ENCODE assay signal across 1 cellular context in the genomic region with DNA sequence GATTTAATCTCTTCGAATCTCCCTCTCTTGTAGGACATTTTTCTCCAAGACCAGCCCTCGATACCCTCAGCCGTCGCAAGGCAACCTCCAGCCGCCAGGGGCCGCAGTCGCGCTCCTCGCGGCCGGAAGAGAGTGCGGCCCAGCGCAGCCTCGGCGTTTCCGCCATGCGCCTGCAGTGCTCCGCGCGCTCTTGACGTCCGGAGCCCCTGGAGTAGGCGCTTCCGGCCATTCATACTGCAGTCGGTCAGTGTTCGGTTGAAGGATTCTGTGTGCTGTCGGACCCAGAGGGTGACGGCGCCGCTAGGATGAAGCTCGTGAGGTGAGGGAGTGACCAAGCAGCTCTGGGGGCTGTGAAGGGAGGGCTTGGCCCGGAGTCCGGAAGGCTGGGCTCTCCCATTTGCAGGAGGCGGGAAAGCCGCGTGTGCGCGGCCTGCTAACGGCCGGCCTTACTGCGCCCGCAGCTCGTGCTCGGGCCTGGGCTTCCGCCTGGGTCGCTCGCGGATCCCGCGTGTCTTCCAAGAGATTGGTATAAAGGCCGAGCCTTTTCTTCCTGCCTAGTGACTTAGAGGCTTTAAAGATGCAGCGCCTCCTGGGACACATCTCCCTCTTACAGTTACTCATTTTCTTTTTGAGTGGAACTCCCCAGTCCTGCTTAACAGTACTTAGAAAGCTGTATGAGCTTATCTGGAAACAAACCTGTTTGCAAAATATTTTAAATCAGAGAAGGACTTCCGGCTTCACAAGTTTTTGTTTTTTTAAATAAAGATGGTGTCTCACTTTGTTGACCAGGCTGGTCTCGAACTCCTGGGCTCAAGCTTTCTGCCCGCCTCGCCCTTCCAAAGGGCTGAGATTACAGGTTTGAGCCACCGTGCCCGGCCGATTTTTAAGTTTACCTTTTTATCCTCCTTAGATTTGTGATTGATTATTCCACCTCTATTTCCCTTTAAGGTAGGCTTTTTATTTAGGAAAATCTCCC.
TF ChIP-seq lines count a peak whose summit lies in the region.

A gene (plus strand): TSS at position 190 of the 976 bp plus-strand sequence. CDS start 116 bp downstream, at position 306.

TF ChIP-seq in HepG2, 621 proteins besides CTCF, POLR2A, EP300 and RAD21 (continued from another document and continues in another):
- TF ChIP-seq, protein P1, sequence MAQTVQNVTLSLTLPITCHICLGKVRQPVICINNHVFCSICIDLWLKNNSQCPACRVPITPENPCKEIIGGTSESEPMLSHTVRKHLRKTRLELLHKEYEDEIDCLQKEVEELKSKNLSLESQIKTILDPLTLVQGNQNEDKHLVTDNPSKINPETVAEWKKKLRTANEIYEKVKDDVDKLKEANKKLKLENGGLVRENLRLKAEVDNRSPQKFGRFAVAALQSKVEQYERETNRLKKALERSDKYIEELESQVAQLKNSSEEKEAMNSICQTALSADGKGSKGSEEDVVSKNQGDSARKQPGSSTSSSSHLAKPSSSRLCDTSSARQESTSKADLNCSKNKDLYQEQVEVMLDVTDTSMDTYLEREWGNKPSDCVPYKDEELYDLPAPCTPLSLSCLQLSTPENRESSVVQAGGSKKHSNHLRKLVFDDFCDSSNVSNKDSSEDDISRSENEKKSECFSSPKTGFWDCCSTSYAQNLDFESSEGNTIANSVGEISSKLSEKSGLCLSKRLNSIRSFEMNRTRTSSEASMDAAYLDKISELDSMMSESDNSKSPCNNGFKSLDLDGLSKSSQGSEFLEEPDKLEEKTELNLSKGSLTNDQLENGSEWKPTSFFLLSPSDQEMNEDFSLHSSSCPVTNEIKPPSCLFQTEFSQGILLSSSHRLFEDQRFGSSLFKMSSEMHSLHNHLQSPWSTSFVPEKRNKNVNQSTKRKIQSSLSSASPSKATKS (CRISPR knock-in tag; IDR thresholded peaks at IDR 0.05): peak; percentile 94
- TF ChIP-seq BHLHE40 (IDR thresholded peaks at IDR 0.05; ENCODE audit: low read length): 0 out of 2 replicates have a peak, but pooled peaks have one; percentile 7
- TF ChIP-seq ZNF205 (CRISPR knock-in tag; IDR thresholded peaks at IDR 0.05): no peak; the same call in 1 of the 2 replicates
- no peak for TF ChIP-seq SRF (IDR thresholded peaks at IDR 0.05; ENCODE audit: low read depth, low read length)
- TF ChIP-seq, protein P2, sequence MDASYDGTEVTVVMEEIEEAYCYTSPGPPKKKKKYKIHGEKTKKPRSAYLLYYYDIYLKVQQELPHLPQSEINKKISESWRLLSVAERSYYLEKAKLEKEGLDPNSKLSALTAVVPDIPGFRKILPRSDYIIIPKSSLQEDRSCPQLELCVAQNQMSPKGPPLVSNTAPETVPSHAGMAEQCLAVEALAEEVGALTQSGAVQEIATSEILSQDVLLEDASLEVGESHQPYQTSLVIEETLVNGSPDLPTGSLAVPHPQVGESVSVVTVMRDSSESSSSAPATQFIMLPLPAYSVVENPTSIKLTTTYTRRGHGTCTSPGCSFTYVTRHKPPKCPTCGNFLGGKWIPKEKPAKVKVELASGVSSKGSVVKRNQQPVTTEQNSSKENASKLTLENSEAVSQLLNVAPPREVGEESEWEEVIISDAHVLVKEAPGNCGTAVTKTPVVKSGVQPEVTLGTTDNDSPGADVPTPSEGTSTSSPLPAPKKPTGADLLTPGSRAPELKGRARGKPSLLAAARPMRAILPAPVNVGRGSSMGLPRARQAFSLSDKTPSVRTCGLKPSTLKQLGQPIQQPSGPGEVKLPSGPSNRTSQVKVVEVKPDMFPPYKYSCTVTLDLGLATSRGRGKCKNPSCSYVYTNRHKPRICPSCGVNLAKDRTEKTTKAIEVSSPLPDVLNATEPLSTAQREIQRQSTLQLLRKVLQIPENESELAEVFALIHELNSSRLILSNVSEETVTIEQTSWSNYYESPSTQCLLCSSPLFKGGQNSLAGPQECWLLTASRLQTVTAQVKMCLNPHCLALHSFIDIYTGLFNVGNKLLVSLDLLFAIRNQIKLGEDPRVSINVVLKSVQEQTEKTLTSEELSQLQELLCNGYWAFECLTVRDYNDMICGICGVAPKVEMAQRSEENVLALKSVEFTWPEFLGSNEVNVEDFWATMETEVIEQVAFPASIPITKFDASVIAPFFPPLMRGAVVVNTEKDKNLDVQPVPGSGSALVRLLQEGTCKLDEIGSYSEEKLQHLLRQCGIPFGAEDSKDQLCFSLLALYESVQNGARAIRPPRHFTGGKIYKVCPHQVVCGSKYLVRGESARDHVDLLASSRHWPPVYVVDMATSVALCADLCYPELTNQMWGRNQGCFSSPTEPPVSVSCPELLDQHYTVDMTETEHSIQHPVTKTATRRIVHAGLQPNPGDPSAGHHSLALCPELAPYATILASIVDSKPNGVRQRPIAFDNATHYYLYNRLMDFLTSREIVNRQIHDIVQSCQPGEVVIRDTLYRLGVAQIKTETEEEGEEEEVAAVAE (CRISPR knock-in tag; IDR thresholded peaks at IDR 0.05; ENCODE audit: borderline replicate concordance): 0 out of 2 replicates have a peak, but pooled peaks have one; percentile 61
- TF ChIP-seq, protein P3, sequence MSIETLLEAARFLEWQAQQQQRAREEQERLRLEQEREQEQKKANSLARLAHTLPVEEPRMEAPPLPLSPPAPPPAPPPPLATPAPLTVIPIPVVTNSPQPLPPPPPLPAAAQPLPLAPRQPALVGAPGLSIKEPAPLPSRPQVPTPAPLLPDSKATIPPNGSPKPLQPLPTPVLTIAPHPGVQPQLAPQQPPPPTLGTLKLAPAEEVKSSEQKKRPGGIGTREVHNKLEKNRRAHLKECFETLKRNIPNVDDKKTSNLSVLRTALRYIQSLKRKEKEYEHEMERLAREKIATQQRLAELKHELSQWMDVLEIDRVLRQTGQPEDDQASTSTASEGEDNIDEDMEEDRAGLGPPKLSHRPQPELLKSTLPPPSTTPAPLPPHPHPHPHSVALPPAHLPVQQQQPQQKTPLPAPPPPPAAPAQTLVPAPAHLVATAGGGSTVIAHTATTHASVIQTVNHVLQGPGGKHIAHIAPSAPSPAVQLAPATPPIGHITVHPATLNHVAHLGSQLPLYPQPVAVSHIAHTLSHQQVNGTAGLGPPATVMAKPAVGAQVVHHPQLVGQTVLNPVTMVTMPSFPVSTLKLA (IDR thresholded peaks at IDR 0.05): peak; percentile 26; the same call in 1 of the 2 replicates
- TF ChIP-seq ATF7 (IDR thresholded peaks at IDR 0.05): no peak
- TF ChIP-seq ATF7 (CRISPR knock-in tag; IDR thresholded peaks at IDR 0.05): peak; percentile 61; the same call in 1 of the 2 replicates
- TF ChIP-seq BCL6 (CRISPR knock-in tag; IDR thresholded peaks at IDR 0.05): peak; percentile 60
- peak; percentile 97 for TF ChIP-seq ELF3 (CRISPR knock-in tag; IDR thresholded peaks at IDR 0.05)
- TF ChIP-seq, protein P4, sequence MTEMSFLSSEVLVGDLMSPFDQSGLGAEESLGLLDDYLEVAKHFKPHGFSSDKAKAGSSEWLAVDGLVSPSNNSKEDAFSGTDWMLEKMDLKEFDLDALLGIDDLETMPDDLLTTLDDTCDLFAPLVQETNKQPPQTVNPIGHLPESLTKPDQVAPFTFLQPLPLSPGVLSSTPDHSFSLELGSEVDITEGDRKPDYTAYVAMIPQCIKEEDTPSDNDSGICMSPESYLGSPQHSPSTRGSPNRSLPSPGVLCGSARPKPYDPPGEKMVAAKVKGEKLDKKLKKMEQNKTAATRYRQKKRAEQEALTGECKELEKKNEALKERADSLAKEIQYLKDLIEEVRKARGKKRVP (CRISPR knock-in tag; IDR thresholded peaks at IDR 0.05): peak in 1 of 2 experiments; percentile 83; a peak in 2 of 4 replicates
- peak; percentile 91; the same call in 1 of the 2 replicates for TF ChIP-seq ZZZ3 (CRISPR knock-in tag; IDR thresholded peaks at IDR 0.05; ENCODE audit: borderline replicate concordance)
- TF ChIP-seq ZNF850 (CRISPR knock-in tag; conservative IDR thresholded peaks at IDR 0.05): peak; percentile 89; the same call in 1 of the 2 replicates
- peak; percentile 49; the same call in 1 of the 2 replicates for TF ChIP-seq SAFB2 (CRISPR knock-in tag; IDR thresholded peaks at IDR 0.05; ENCODE audit: borderline replicate concordance, low read depth)
- peak; percentile 54; the same call in 1 of the 2 replicates for TF ChIP-seq ZNF790 (CRISPR knock-in tag; IDR thresholded peaks at IDR 0.05; ENCODE audit: borderline replicate concordance)
- TF ChIP-seq, protein P5, sequence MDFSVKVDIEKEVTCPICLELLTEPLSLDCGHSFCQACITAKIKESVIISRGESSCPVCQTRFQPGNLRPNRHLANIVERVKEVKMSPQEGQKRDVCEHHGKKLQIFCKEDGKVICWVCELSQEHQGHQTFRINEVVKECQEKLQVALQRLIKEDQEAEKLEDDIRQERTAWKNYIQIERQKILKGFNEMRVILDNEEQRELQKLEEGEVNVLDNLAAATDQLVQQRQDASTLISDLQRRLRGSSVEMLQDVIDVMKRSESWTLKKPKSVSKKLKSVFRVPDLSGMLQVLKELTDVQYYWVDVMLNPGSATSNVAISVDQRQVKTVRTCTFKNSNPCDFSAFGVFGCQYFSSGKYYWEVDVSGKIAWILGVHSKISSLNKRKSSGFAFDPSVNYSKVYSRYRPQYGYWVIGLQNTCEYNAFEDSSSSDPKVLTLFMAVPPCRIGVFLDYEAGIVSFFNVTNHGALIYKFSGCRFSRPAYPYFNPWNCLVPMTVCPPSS (IDR thresholded peaks at IDR 0.05): no peak
- no peak for TF ChIP-seq NFRKB (IDR thresholded peaks at IDR 0.05)
- TF ChIP-seq MATR3 (CRISPR knock-in tag; IDR thresholded peaks at IDR 0.05): no peak
- TF ChIP-seq ZMYM3 (CRISPR knock-in tag; IDR thresholded peaks at IDR 0.05): peak; percentile 85
- TF ChIP-seq TAF15 (IDR thresholded peaks at IDR 0.05; ENCODE audit: low read depth, low read length, poor library complexity, severe bottlenecking): no peak
- TF ChIP-seq ZSCAN12 (CRISPR knock-in tag; IDR thresholded peaks at IDR 0.05): 0 out of 2 replicates have a peak, but pooled peaks have one; percentile 91
- no peak for TF ChIP-seq MTA3 (CRISPR knock-in tag; IDR thresholded peaks at IDR 0.05)
- peak; percentile 83; the same call in 1 of the 2 replicates for TF ChIP-seq SRY (CRISPR knock-in tag; IDR thresholded peaks at IDR 0.05)
- TF ChIP-seq ARHGAP35 (CRISPR knock-in tag; IDR thresholded peaks at IDR 0.05; ENCODE audit: borderline replicate concordance): peak; percentile 93; the same call in 1 of the 2 replicates
- peak; percentile 91; the same call in 1 of the 2 replicates for TF ChIP-seq KDM4B (CRISPR knock-in tag; IDR thresholded peaks at IDR 0.05)
- TF ChIP-seq HMG20B (CRISPR knock-in tag; conservative IDR thresholded peaks at IDR 0.05): 0 out of 2 replicates have a peak, but pooled peaks have one; percentile 46
- TF ChIP-seq, protein P6, sequence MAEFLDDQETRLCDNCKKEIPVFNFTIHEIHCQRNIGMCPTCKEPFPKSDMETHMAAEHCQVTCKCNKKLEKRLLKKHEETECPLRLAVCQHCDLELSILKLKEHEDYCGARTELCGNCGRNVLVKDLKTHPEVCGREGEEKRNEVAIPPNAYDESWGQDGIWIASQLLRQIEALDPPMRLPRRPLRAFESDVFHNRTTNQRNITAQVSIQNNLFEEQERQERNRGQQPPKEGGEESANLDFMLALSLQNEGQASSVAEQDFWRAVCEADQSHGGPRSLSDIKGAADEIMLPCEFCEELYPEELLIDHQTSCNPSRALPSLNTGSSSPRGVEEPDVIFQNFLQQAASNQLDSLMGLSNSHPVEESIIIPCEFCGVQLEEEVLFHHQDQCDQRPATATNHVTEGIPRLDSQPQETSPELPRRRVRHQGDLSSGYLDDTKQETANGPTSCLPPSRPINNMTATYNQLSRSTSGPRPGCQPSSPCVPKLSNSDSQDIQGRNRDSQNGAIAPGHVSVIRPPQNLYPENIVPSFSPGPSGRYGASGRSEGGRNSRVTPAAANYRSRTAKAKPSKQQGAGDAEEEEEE (CRISPR knock-in tag; IDR thresholded peaks at IDR 0.05; ENCODE audit: borderline replicate concordance): peak; percentile 80; the same call in 1 of the 2 replicates
- TF ChIP-seq SP2 (CRISPR knock-in tag; IDR thresholded peaks at IDR 0.05): peak; percentile 61
- TF ChIP-seq, protein P7, sequence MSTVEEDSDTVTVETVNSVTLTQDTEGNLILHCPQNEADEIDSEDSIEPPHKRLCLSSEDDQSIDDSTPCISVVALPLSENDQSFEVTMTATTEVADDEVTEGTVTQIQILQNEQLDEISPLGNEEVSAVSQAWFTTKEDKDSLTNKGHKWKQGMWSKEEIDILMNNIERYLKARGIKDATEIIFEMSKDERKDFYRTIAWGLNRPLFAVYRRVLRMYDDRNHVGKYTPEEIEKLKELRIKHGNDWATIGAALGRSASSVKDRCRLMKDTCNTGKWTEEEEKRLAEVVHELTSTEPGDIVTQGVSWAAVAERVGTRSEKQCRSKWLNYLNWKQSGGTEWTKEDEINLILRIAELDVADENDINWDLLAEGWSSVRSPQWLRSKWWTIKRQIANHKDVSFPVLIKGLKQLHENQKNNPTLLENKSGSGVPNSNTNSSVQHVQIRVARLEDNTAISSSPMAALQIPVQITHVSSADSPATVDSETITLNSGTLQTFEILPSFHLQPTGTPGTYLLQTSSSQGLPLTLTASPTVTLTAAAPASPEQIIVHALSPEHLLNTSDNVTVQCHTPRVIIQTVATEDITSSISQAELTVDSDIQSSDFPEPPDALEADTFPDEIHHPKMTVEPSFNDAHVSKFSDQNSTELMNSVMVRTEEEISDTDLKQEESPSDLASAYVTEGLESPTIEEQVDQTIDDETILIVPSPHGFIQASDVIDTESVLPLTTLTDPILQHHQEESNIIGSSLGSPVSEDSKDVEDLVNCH (CRISPR knock-in tag; IDR thresholded peaks at IDR 0.05): no peak
- peak; percentile 93 for TF ChIP-seq GABPA (IDR thresholded peaks at IDR 0.05; ENCODE audit: low read depth, low read length)
- TF ChIP-seq GABPA (CRISPR knock-in tag; IDR thresholded peaks at IDR 0.05; ENCODE audit: low read depth): peak; percentile 96
- peak; percentile 81; the same call in 1 of the 2 replicates for TF ChIP-seq ZNF160 (CRISPR knock-in tag; IDR thresholded peaks at IDR 0.05)
- TF ChIP-seq FOXO1 (CRISPR knock-in tag; IDR thresholded peaks at IDR 0.05): peak; percentile 71; the same call in 1 of the 2 replicates
- TF ChIP-seq KLF6 (CRISPR knock-in tag; IDR thresholded peaks at IDR 0.05): peak; percentile 93
- TF ChIP-seq, protein P8, sequence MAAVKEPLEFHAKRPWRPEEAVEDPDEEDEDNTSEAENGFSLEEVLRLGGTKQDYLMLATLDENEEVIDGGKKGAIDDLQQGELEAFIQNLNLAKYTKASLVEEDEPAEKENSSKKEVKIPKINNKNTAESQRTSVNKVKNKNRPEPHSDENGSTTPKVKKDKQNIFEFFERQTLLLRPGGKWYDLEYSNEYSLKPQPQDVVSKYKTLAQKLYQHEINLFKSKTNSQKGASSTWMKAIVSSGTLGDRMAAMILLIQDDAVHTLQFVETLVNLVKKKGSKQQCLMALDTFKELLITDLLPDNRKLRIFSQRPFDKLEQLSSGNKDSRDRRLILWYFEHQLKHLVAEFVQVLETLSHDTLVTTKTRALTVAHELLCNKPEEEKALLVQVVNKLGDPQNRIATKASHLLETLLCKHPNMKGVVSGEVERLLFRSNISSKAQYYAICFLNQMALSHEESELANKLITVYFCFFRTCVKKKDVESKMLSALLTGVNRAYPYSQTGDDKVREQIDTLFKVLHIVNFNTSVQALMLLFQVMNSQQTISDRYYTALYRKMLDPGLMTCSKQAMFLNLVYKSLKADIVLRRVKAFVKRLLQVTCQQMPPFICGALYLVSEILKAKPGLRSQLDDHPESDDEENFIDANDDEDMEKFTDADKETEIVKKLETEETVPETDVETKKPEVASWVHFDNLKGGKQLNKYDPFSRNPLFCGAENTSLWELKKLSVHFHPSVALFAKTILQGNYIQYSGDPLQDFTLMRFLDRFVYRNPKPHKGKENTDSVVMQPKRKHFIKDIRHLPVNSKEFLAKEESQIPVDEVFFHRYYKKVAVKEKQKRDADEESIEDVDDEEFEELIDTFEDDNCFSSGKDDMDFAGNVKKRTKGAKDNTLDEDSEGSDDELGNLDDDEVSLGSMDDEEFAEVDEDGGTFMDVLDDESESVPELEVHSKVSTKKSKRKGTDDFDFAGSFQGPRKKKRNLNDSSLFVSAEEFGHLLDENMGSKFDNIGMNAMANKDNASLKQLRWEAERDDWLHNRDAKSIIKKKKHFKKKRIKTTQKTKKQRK (IDR thresholded peaks at IDR 0.05; ENCODE audit: low read length): no peak
- TF ChIP-seq RELA (CRISPR knock-in tag; IDR thresholded peaks at IDR 0.05): 0 out of 2 replicates have a peak, but pooled peaks have one; percentile 6
